Comparison of ENCODE assay signal across 2 cellular contexts in the genomic region with DNA sequence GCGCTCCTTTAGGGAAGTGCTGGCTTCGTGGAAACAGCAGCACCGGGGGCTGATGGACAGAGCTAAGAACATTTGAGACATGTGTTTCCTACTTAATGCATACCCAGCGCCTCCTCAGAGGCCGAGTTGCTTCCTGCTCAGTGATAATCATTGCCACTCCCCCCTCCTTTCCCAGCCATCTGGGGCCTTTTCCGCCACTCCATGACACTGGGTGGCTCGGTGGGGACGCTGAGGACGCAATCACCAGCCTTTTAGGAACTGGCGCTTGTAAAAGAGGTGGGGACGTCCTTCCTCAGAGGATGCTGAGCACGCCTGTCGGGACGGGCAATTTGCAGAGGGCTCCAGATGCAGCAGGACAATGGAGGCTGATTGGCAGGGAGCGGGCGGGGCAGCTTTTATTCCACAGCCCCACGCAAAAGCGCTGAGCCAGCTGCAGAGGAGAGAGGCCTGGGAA.
TF ChIP-seq lines count a peak whose summit lies in the region.

No MANE protein-coding gene starts in this region.

TF ChIP-seq in liver, 16 proteins besides CTCF, POLR2A, EP300 and RAD21 (continued from another document):
- TF ChIP-seq, protein P1, sequence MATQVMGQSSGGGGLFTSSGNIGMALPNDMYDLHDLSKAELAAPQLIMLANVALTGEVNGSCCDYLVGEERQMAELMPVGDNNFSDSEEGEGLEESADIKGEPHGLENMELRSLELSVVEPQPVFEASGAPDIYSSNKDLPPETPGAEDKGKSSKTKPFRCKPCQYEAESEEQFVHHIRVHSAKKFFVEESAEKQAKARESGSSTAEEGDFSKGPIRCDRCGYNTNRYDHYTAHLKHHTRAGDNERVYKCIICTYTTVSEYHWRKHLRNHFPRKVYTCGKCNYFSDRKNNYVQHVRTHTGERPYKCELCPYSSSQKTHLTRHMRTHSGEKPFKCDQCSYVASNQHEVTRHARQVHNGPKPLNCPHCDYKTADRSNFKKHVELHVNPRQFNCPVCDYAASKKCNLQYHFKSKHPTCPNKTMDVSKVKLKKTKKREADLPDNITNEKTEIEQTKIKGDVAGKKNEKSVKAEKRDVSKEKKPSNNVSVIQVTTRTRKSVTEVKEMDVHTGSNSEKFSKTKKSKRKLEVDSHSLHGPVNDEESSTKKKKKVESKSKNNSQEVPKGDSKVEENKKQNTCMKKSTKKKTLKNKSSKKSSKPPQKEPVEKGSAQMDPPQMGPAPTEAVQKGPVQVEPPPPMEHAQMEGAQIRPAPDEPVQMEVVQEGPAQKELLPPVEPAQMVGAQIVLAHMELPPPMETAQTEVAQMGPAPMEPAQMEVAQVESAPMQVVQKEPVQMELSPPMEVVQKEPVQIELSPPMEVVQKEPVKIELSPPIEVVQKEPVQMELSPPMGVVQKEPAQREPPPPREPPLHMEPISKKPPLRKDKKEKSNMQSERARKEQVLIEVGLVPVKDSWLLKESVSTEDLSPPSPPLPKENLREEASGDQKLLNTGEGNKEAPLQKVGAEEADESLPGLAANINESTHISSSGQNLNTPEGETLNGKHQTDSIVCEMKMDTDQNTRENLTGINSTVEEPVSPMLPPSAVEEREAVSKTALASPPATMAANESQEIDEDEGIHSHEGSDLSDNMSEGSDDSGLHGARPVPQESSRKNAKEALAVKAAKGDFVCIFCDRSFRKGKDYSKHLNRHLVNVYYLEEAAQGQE (IDR thresholded peaks at IDR 0.05) = peak; percentile 68
- TF ChIP-seq FOXA1 (IDR thresholded peaks at IDR 0.05) (no peak), FOXA2 (IDR thresholded peaks at IDR 0.05) (no peak)

TF ChIP-seq in HepG2, 621 proteins besides CTCF, POLR2A, EP300 and RAD21 (continued from another document):
- no peak for TF ChIP-seq EEA1 (CRISPR knock-in tag; IDR thresholded peaks at IDR 0.05; ENCODE audit: borderline replicate concordance)
- no peak for TF ChIP-seq ZNF382 (CRISPR knock-in tag; IDR thresholded peaks at IDR 0.05; ENCODE audit: borderline replicate concordance)
- TF ChIP-seq ISX (CRISPR knock-in tag; conservative IDR thresholded peaks at IDR 0.05) = no peak
- TF ChIP-seq SOX6 (IDR thresholded peaks at IDR 0.05) = no peak
- TF ChIP-seq SOX6 (CRISPR knock-in tag; IDR thresholded peaks at IDR 0.05) = no peak
- TF ChIP-seq, protein P2, sequence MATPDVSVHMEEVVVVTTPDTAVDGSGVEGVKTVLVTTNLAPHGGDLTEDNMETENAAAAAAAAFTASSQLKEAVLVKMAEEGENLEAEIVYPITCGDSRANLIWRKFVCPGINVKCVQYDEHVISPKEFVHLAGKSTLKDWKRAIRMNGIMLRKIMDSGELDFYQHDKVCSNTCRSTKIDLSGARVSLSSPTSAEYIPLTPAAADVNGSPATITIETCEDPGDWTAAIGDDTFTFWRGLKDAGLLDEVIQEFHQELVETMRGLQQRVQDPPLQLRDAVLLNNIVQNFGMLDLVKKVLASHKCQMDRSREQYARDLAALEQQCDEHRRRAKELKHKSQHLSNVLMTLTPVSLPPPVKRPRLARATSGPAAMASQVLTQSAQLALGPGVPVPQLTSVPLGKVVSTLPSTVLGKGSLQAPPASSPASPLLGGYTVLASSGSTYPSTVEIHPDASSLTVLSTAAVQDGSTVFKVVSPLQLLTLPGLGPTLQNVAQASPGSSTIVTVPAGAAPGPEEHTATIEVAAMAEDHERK (CRISPR knock-in tag; IDR thresholded peaks at IDR 0.05; ENCODE audit: low read depth) = no peak
- no peak for TF ChIP-seq ZNF251 (CRISPR knock-in tag; IDR thresholded peaks at IDR 0.05)
- TF ChIP-seq, protein P3, sequence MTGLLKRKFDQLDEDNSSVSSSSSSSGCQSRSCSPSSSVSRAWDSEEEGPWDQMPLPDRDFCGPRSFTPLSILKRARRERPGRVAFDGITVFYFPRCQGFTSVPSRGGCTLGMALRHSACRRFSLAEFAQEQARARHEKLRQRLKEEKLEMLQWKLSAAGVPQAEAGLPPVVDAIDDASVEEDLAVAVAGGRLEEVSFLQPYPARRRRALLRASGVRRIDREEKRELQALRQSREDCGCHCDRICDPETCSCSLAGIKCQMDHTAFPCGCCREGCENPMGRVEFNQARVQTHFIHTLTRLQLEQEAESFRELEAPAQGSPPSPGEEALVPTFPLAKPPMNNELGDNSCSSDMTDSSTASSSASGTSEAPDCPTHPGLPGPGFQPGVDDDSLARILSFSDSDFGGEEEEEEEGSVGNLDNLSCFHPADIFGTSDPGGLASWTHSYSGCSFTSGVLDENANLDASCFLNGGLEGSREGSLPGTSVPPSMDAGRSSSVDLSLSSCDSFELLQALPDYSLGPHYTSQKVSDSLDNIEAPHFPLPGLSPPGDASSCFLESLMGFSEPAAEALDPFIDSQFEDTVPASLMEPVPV (CRISPR knock-in tag; IDR thresholded peaks at IDR 0.05) = no peak
- no peak for TF ChIP-seq HNF4G (IDR thresholded peaks at IDR 0.05; ENCODE audit: borderline replicate concordance, low read depth, low read length)
- no peak for TF ChIP-seq HNF4G (CRISPR knock-in tag; IDR thresholded peaks at IDR 0.05; ENCODE audit: borderline replicate concordance, low read depth)
- TF ChIP-seq ZNF558 (CRISPR knock-in tag; IDR thresholded peaks at IDR 0.05; ENCODE audit: borderline replicate concordance) = no peak
- TF ChIP-seq, protein P4, sequence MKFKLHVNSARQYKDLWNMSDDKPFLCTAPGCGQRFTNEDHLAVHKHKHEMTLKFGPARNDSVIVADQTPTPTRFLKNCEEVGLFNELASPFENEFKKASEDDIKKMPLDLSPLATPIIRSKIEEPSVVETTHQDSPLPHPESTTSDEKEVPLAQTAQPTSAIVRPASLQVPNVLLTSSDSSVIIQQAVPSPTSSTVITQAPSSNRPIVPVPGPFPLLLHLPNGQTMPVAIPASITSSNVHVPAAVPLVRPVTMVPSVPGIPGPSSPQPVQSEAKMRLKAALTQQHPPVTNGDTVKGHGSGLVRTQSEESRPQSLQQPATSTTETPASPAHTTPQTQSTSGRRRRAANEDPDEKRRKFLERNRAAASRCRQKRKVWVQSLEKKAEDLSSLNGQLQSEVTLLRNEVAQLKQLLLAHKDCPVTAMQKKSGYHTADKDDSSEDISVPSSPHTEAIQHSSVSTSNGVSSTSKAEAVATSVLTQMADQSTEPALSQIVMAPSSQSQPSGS (CRISPR knock-in tag; IDR thresholded peaks at IDR 0.05) = no peak
- no peak for TF ChIP-seq RELA (CRISPR knock-in tag; IDR thresholded peaks at IDR 0.05)
- TF ChIP-seq, protein P5, sequence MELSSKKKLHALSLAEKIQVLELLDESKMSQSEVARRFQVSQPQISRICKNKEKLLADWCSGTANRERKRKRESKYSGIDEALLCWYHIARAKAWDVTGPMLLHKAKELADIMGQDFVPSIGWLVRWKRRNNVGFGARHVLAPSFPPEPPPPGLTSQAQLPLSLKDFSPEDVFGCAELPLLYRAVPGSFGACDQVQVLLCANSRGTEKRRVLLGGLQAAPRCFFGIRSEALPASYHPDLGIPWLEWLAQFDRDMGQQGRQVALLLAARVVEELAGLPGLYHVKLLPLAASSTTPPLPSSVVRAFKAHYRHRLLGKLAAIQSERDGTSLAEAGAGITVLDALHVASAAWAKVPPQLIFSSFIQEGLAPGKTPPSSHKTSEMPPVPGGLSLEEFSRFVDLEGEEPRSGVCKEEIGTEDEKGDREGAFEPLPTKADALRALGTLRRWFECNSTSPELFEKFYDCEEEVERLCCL (CRISPR knock-in tag; IDR thresholded peaks at IDR 0.05; ENCODE audit: borderline replicate concordance) = no peak
- no peak for TF ChIP-seq JUND (CRISPR knock-in tag; IDR thresholded peaks at IDR 0.05)
- no peak for TF ChIP-seq ZNF841 (CRISPR knock-in tag; IDR thresholded peaks at IDR 0.05; ENCODE audit: borderline replicate concordance)
TF ChIP-seq in HepG2: peak in this region for 0.
